Comparison of ENCODE assay signal across 16 cellular contexts in genomic region chr2:224146356-224147160, GRCh38.
DNase-seq lines count a peak whose midpoint lies in the region; FAIRE-seq and TF ChIP-seq lines count a peak whose summit lies in the region.
"Had no signal": no experiment of that assay in that cellular context is flagged by ENCODE, and none has a peak within 500 bp of the region (broad histone marks: within the 10 kb centered on the region; RNA-seq: fewer than 3 reads in every experiment).

No MANE protein-coding gene starts in this region.

- H3K4me3 ChIP-seq in SJSA1 (no peak overlapping the region), keratinocyte (ENCODE audit: control insufficient read depth in 2 of 3, extremely low read depth in 1 of 3, insufficient read depth in 2 of 3, low read depth in 1 of 3, low read length in 3 of 3) (no peak overlapping the region), skeletal muscle satellite cell (ENCODE audit: low read length) (no peak overlapping the region)
- H3K4me3 ChIP-seq: BLaER1, right lobe of liver, testis had no signal

- H3K9me1 ChIP-seq in keratinocyte (ENCODE audit: control insufficient read depth, extremely low read depth, insufficient read depth, low read length) = no peaks in the 10 kb centered on the region

- DNase-seq in H54 (ENCODE audit: insufficient read length, low spot score) (no peak), SJSA1 (ENCODE audit: low read depth in 1 of 2, low spot score in 2 of 2) (peak in 1 of 2 experiments; percentile 20), keratinocyte (ENCODE audit: low read depth, low spot score) (peak; percentile 28), HK-2 (ENCODE audit: unreplicated experiment) (no peak)
- DNase-seq in activated naive CD4-positive, alpha-beta T cell treated with anti-CD3 and anti-CD28 coated beads, Interleukin-2, amount 50 U/mL, for 16 hours = no peak
- no peak for DNase-seq in activated naive CD8-positive, alpha-beta T cell treated with anti-CD3 and anti-CD28 coated beads for 36 hours
- DNase-seq: amniotic stem cell; KBM-7; NCI-H1105; NCI-H774; right lobe of liver; RPMI8226; stimulated activated CD4-positive, alpha-beta T cell treated with anti-CD3 and anti-CD28 coated beads, Interleukin-4, amount 100 ng/mL, for 1 hour; testis had no signal

- H3K4me1 Mint-ChIP-seq in activated naive CD8-positive, alpha-beta T cell treated with anti-CD3 and anti-CD28 coated beads for 36 hours = no peaks in the 10 kb centered on the region

- H3K27ac Mint-ChIP-seq in activated naive CD8-positive, alpha-beta T cell treated with anti-CD3 and anti-CD28 coated beads for 36 hours = no peak overlapping the region

- dilution Hi-C loops in keratinocyte (cut with MboI; ENCODE audit: extremely low pct_ligation_motif_present, low sequenced_read_pairs) = no loop called here

- no peaks in the 10 kb centered on the region for H4K20me1 ChIP-seq in keratinocyte (ENCODE audit: control insufficient read depth, extremely low read depth, insufficient read depth, low read length)
- H4K20me1 ChIP-seq: BLaER1 had no signal

- H3K27me3 ChIP-seq in SJSA1 (replicated peaks) = no peaks in the 10 kb centered on the region
- H3K27me3 ChIP-seq in keratinocyte (ENCODE audit: control insufficient read depth, extremely low read depth, insufficient read depth, low read length) = no peaks in the 10 kb centered on the region
- H3K27me3 ChIP-seq in skeletal muscle satellite cell (ENCODE audit: control insufficient read depth, insufficient read depth, low read length) = no peaks in the 10 kb centered on the region
- H3K27me3 ChIP-seq: BLaER1, right lobe of liver, testis had no signal

- H3K9me3 ChIP-seq in SJSA1 (replicated peaks) = no peaks in the 10 kb centered on the region
- H3K9me3 ChIP-seq in keratinocyte (ENCODE audit: control insufficient read depth, low read depth, low read length) = no peaks in the 10 kb centered on the region
- no peaks in the 10 kb centered on the region for H3K9me3 ChIP-seq in skeletal muscle satellite cell (replicated peaks; ENCODE audit: low read length)
- H3K9me3 ChIP-seq: BLaER1, right lobe of liver, testis had no signal

- no peak overlapping the region for H2AFZ ChIP-seq in keratinocyte (ENCODE audit: control insufficient read depth, low read length)

- peak overlapping the region; percentile 23 for H3K4me2 ChIP-seq in keratinocyte (ENCODE audit: control insufficient read depth, extremely low read depth, insufficient read depth, low read depth, low read length)
- peak overlapping the region; percentile 21 for H3K4me2 ChIP-seq in skeletal muscle satellite cell (ENCODE audit: low read length)
- H3K4me2 ChIP-seq: BLaER1 had no signal

- H3K27ac ChIP-seq in SJSA1 (peak overlapping the region; percentile 61), keratinocyte (ENCODE audit: control insufficient read depth, insufficient read depth, low read length) (peak overlapping the region; percentile 52)
- H3K27ac ChIP-seq: BLaER1, right lobe of liver, testis had no signal

- FAIRE-seq in H54 (lab: Jason Lieb, UNC) (peak; percentile 55), keratinocyte (lab: Jason Lieb, UNC) (peak; percentile 9)

- H3K36me3 ChIP-seq in SJSA1 (no peaks in the 10 kb centered on the region), keratinocyte (ENCODE audit: control insufficient read depth in 2 of 2, extremely low read depth in 1 of 2, insufficient read depth in 2 of 2, low read length in 2 of 2) (no peaks in the 10 kb centered on the region), skeletal muscle satellite cell (ENCODE audit: insufficient read depth, low read length) (no peaks in the 10 kb centered on the region)
- H3K36me3 ChIP-seq: BLaER1, right lobe of liver had no signal

- no peak overlapping the region for H3K4me3 Mint-ChIP-seq in activated naive CD8-positive, alpha-beta T cell treated with anti-CD3 and anti-CD28 coated beads for 36 hours

- H3K36me3 Mint-ChIP-seq in activated naive CD8-positive, alpha-beta T cell treated with anti-CD3 and anti-CD28 coated beads for 36 hours = no peaks in the 10 kb centered on the region

- no peak for TF ChIP-seq POLR2A in H54 (IDR thresholded peaks at IDR 0.05; ENCODE audit: low read depth, low read length)

- no peaks in the 10 kb centered on the region for H3K9me3 Mint-ChIP-seq in activated naive CD8-positive, alpha-beta T cell treated with anti-CD3 and anti-CD28 coated beads for 36 hours

- no peaks in the 10 kb centered on the region for H3K79me2 ChIP-seq in keratinocyte (ENCODE audit: control insufficient read depth, insufficient read depth, low read length)

- TF ChIP-seq CTCF in keratinocyte (optimal IDR thresholded peaks at IDR 0.05 in 1 of 3, IDR thresholded peaks at IDR 0.05 in 1 of 3, conservative IDR thresholded peaks at IDR 0.05 in 1 of 3; ENCODE audit: extremely low read depth in 1 of 3, insufficient read depth in 2 of 3, low read length in 3 of 3) = no peak

- H3K9ac ChIP-seq in keratinocyte (ENCODE audit: control insufficient read depth, extremely low read depth, insufficient read depth, low read length) (no peak overlapping the region), skeletal muscle satellite cell (ENCODE audit: low read depth, low read length) (peak overlapping the region; percentile 32)
- H3K9ac ChIP-seq: BLaER1 had no signal

- peaks cover 13% of the 10 kb centered on the region for H3K27me3 Mint-ChIP-seq in activated naive CD8-positive, alpha-beta T cell treated with anti-CD3 and anti-CD28 coated beads for 36 hours

- H3K4me1 ChIP-seq in SJSA1 (replicated peaks) (peaks cover 52% of the 10 kb centered on the region), keratinocyte (ENCODE audit: control insufficient read depth, extremely low read depth, insufficient read depth, low read length) (peaks cover 57% of the 10 kb centered on the region), skeletal muscle satellite cell (ENCODE audit: control insufficient read depth, insufficient read depth, low read length) (peaks cover 68% of the 10 kb centered on the region)
- H3K4me1 ChIP-seq: right lobe of liver, testis had no signal
